ENCODE assay signal across 23 cellular contexts in genomic region chr5:24681106-24681505, GRCh38. TPM values are rescaled to one million over a fixed set of nuclear protein-coding genes. Genes with fewer than 3 reads are reported as not detected.
A peak's percentile ranks its signal among the peaks of the same experiment; 100 is the strongest.
DNase-seq lines count a peak whose midpoint lies in the region; ATAC-seq and TF ChIP-seq lines count a peak whose summit lies in the region.
"Had no signal": no experiment of that assay in that cellular context is flagged by ENCODE, and none has a peak within 500 bp of the region (broad histone marks: within the 10 kb centered on the region; RNA-seq: fewer than 3 reads in every experiment).

No MANE protein-coding gene starts in this region.

- no peak for TF ChIP-seq CTCF in astrocyte of the spinal cord (IDR thresholded peaks at IDR 0.05; ENCODE audit: low read depth, low read length)

- DNase-seq in A172 (ENCODE audit: low spot score): peak; percentile 4
- peak; percentile 16 for DNase-seq in HS-5 (ENCODE audit: low read depth)
- peak; percentile 56 for DNase-seq in RKO (ENCODE audit: low spot score)
- DNase-seq in astrocyte of the spinal cord (ENCODE audit: low read depth, low spot score): peak; percentile 0
- no peak for DNase-seq in hepatic stellate cell (ENCODE audit: low spot score)
- DNase-seq in T-helper 17 cell: no peak
- DNase-seq: ACHN; AML-193; BE2C; CD4-positive, alpha-beta T cell; CD8-positive, alpha-beta memory T cell; DMS 273 treated with DMSO at 0.1 percent for 48 hours; DMS79; EL; GDM1; GOT3; HFFc6 had no signal

- H3K9me3 ChIP-seq in T-helper 17 cell (ENCODE audit: control insufficient read depth, low read length, poor library complexity, severe bottlenecking): no peaks in the 10 kb centered on the region
- H3K9me3 ChIP-seq: BE2C had no signal

- no peak overlapping the region for H3K4me3 Mint-ChIP-seq in T-helper 17 cell
- H3K4me3 Mint-ChIP-seq: CD14-positive monocyte; CD4-positive, alpha-beta T cell; CD8-positive, alpha-beta memory T cell; HFFc6 had no signal

- no peaks in the 10 kb centered on the region for H3K36me3 Mint-ChIP-seq in T-helper 17 cell (ENCODE audit: low read depth)
- H3K36me3 Mint-ChIP-seq: CD14-positive monocyte; CD8-positive, alpha-beta memory T cell had no signal

- ATAC-seq in T-helper 17 cell (no peak), HG03565 (IDR thresholded peaks at IDR 0.05; ENCODE audit: unreplicated experiment) (no peak), HG03571 (IDR thresholded peaks at IDR 0.05; ENCODE audit: unreplicated experiment) (no peak)
- ATAC-seq: A549 had no signal

- H3K4me1 Mint-ChIP-seq in T-helper 17 cell: no peaks in the 10 kb centered on the region
- H3K4me1 Mint-ChIP-seq: CD14-positive monocyte; CD8-positive, alpha-beta memory T cell had no signal

- in situ Hi-C loops in astrocyte of the spinal cord (cut with HindIII; ENCODE audit: low sequenced_read_pairs): no loop called here

- no peak overlapping the region for H3K27ac Mint-ChIP-seq in T-helper 17 cell
- H3K27ac Mint-ChIP-seq: CD14-positive monocyte; CD4-positive, alpha-beta T cell; CD8-positive, alpha-beta memory T cell; HFFc6 had no signal

- no peaks in the 10 kb centered on the region for H3K27me3 Mint-ChIP-seq in T-helper 17 cell
- H3K27me3 Mint-ChIP-seq: CD4-positive, alpha-beta T cell; CD8-positive, alpha-beta memory T cell had no signal

- no peak overlapping the region for H3K4me3 ChIP-seq in astrocyte of the spinal cord (ENCODE audit: low read depth, low read length)
- H3K4me3 ChIP-seq: A549; BLaER1 treated with 17β-estradiol and CSF1 and Interleukin-3, amounts not matched to agents 10 nM and 100 nM; HAP-1 had no signal

RNA-seq across cellular contexts. Expression of gene CDH10, which starts 36.3 kb away (rescaled TPM):
- 0.53 and 1.2 TPM in 2 replicates for total RNA-seq in A172 (2014; rRNA removed; shearing (Covaris generic))
- not detected for total RNA-seq in T-helper 17 cell
- total RNA-seq: CD4-positive, alpha-beta T cell; CD8-positive, alpha-beta memory T cell had no signal

Comparison
In these comparisons a context has a peak if more than half of its experiments do, and no peak if none do; other contexts are left out.
1. DNase-seq: peak in A172 (single experiment), HS-5 (single experiment), RKO (single experiment) and astrocyte of the spinal cord (single experiment); none in hepatic stellate cell (single experiment) and T-helper 17 cell (0 of 3).